Comparison of ENCODE assay signal across 35 cellular contexts in the genomic region with DNA sequence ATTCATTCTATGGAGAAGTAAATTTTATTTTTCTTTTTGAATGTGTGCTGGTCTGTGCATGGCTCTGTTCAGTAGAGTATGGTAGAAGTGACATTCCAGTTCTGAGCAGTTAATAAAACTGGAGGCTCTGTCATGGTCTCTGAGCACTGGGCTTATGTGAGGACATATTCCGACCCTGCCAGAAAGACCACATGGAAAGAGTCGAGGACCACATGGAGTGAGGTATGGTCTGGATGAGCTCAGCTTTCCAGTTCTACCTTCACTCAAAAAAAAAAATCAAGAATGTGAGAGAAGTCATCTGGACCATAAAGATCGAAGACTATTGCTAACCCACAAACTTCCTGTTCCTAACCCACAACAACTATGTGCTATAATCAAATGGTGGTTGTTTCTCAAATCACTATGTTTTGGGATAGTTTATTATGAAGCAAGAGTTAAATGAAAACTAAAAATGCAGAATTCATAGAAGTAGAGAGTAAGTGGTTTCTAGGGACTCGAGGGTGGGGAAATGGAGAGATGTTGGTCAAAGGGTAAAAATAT.
"Had no signal": no experiment of that assay in that cellular context is flagged by ENCODE, and none has a peak within 500 bp of the region (broad histone marks: within the 10 kb centered on the region; RNA-seq: fewer than 3 reads in every experiment).

No MANE protein-coding gene starts in this region.

- H3K9me3 ChIP-seq: adrenal gland, body of pancreas, breast epithelium had no signal

- H3K27ac Mint-ChIP-seq: activated CD4-positive, alpha-beta memory T cell treated with anti-CD3 and anti-CD28 coated beads, Interleukin-2, amount 10 ng/mL, durations not matched to agents 7 days and 5 days; activated CD4-positive, alpha-beta T cell treated with anti-CD3 and anti-CD28 coated beads for 36 hours; activated CD4-positive, alpha-beta T cell treated with anti-CD3 and anti-CD28 coated beads, Interleukin-2, amount 10 ng/mL, durations not matched to agents 7 days and 5 days; activated CD8-positive, alpha-beta memory T cell treated with anti-CD3 and anti-CD28 coated beads, Interleukin-2, amount 10 ng/mL, durations not matched to agents 7 days and 5 days; activated CD8-positive, alpha-beta T cell treated with anti-CD3 and anti-CD28 coated beads, Interleukin-2, amount 10 ng/mL, durations not matched to agents 7 days and 5 days; activated naive CD4-positive, alpha-beta T cell treated with anti-CD3 and anti-CD28 coated beads for 36 hours; activated naive CD4-positive, alpha-beta T cell treated with anti-CD3 and anti-CD28 coated beads, Interleukin-2, amount 50 U/mL, for 24 hours; activated naive CD8-positive, alpha-beta T cell treated with anti-CD3 and anti-CD28 coated beads for 36 hours; activated T-cell treated with anti-CD3 and anti-CD28 coated beads, Interleukin-2, amount 50 U/mL, for 24 hours; activated T-helper 2 cell treated with anti-CD3 and anti-CD28 coated beads, Interferon-gamma antibody, Interleukin-2, Interleukin-4, amounts not matched to agents 10 μg/mL and 5 μg/mL and 100 μg/mL, durations not matched to agents 14 hours and 24 hours and 36 hours; T-helper 1 cell treated with Interleukin-12 subunit alpha and Interleukin-12 subunit beta and Interleukin-4 antibody, amounts not matched to agents 30 μg/mL and 1 μg/mL, for 36 hours; T-helper 2 cell treated with Interferon-gamma antibody and Interleukin-4, amounts not matched to agents 5 μg/mL and 100 μg/mL, for 36 hours; WTC11 had no signal

- H3K4me3 Mint-ChIP-seq: activated CD4-positive, alpha-beta memory T cell treated with anti-CD3 and anti-CD28 coated beads, Interleukin-2, amount 10 ng/mL, durations not matched to agents 7 days and 5 days; activated CD4-positive, alpha-beta T cell treated with anti-CD3 and anti-CD28 coated beads for 36 hours; activated CD4-positive, alpha-beta T cell treated with anti-CD3 and anti-CD28 coated beads, Interleukin-2, amount 10 ng/mL, durations not matched to agents 7 days and 5 days; activated CD8-positive, alpha-beta memory T cell treated with anti-CD3 and anti-CD28 coated beads, Interleukin-2, amount 10 ng/mL, durations not matched to agents 7 days and 5 days; activated CD8-positive, alpha-beta T cell treated with anti-CD3 and anti-CD28 coated beads, Interleukin-2, amount 10 ng/mL, durations not matched to agents 7 days and 5 days; activated naive CD4-positive, alpha-beta T cell treated with anti-CD3 and anti-CD28 coated beads for 36 hours; activated naive CD4-positive, alpha-beta T cell treated with anti-CD3 and anti-CD28 coated beads, Interleukin-2, amount 50 U/mL, for 24 hours; activated naive CD8-positive, alpha-beta T cell treated with anti-CD3 and anti-CD28 coated beads for 36 hours; activated T-cell treated with anti-CD3 and anti-CD28 coated beads, Interleukin-2, amount 50 U/mL, for 24 hours; T-helper 1 cell treated with Interleukin-12 subunit alpha and Interleukin-12 subunit beta and Interleukin-4 antibody, amounts not matched to agents 30 μg/mL and 1 μg/mL, for 36 hours; T-helper 2 cell treated with Interferon-gamma antibody and Interleukin-4, amounts not matched to agents 5 μg/mL and 100 μg/mL, for 36 hours; WTC11 had no signal

- H3K27ac ChIP-seq: adrenal gland, body of pancreas, brain microvascular endothelial cell, breast epithelium, WERI-Rb-1 had no signal

- H3K4me1 Mint-ChIP-seq: activated CD4-positive, alpha-beta memory T cell treated with anti-CD3 and anti-CD28 coated beads, Interleukin-2, amount 10 ng/mL, durations not matched to agents 7 days and 5 days; activated CD8-positive, alpha-beta memory T cell treated with anti-CD3 and anti-CD28 coated beads, Interleukin-2, amount 10 ng/mL, durations not matched to agents 7 days and 5 days; activated naive CD4-positive, alpha-beta T cell treated with anti-CD3 and anti-CD28 coated beads, Interleukin-2, amount 50 U/mL, for 24 hours; activated naive CD8-positive, alpha-beta T cell treated with anti-CD3 and anti-CD28 coated beads for 36 hours had no signal

- H3K36me3 ChIP-seq: adrenal gland, brain microvascular endothelial cell, WERI-Rb-1 had no signal

- H3K27me3 ChIP-seq: adrenal gland, body of pancreas, brain microvascular endothelial cell, breast epithelium had no signal

- H3K4me3 ChIP-seq: adrenal gland, body of pancreas, breast epithelium had no signal

- ATAC-seq: activated CD4-positive, alpha-beta T cell treated with anti-CD3 and anti-CD28 coated beads for 36 hours; activated CD4-positive, CD25-positive, alpha-beta regulatory T cell treated with anti-CD3 and anti-CD28 coated beads, Interleukin-2, amount 50 U/mL, for 24 hours; activated CD8-positive, alpha-beta memory T cell treated with anti-CD3 and anti-CD28 coated beads, Interleukin-2, amount 10 ng/mL, durations not matched to agents 7 days and 5 days; activated CD8-positive, alpha-beta T cell treated with anti-CD3 and anti-CD28 coated beads, Interleukin-2, amount 10 ng/mL, durations not matched to agents 7 days and 5 days; body of pancreas; WTC11 had no signal

- H3K27me3 Mint-ChIP-seq: activated CD4-positive, alpha-beta memory T cell treated with anti-CD3 and anti-CD28 coated beads, Interleukin-2, amount 10 ng/mL, durations not matched to agents 7 days and 5 days; activated CD4-positive, alpha-beta T cell treated with anti-CD3 and anti-CD28 coated beads for 36 hours; activated CD4-positive, alpha-beta T cell treated with anti-CD3 and anti-CD28 coated beads, Interleukin-2, amount 10 ng/mL, durations not matched to agents 7 days and 5 days; activated CD8-positive, alpha-beta memory T cell treated with anti-CD3 and anti-CD28 coated beads, Interleukin-2, amount 10 ng/mL, durations not matched to agents 7 days and 5 days; activated naive CD4-positive, alpha-beta T cell treated with anti-CD3 and anti-CD28 coated beads, Interleukin-2, amount 50 U/mL, for 24 hours; activated naive CD8-positive, alpha-beta T cell treated with anti-CD3 and anti-CD28 coated beads for 36 hours; activated T-cell treated with anti-CD3 and anti-CD28 coated beads, Interleukin-2, amount 50 U/mL, for 24 hours had no signal

- H3K4me1 ChIP-seq: adrenal gland, body of pancreas, breast epithelium had no signal

- DNase-seq: activated CD4-positive, alpha-beta memory T cell treated with anti-CD3 and anti-CD28 coated beads, Interleukin-2, amount 10 ng/mL, durations not matched to agents 7 days and 5 days; activated CD4-positive, alpha-beta T cell treated with anti-CD3 and anti-CD28 coated beads for 1 hour; activated CD4-positive, alpha-beta T cell treated with anti-CD3 and anti-CD28 coated beads for 36 hours; activated CD4-positive, alpha-beta T cell treated with anti-CD3 and anti-CD28 coated beads for 48 hours; activated CD4-positive, alpha-beta T cell treated with anti-CD3 and anti-CD28 coated beads, Interleukin-2, amount 10 ng/mL, durations not matched to agents 7 days and 5 days; activated CD4-positive, alpha-beta T cell treated with anti-CD3 and anti-CD28 coated beads, Interleukin-2, amount 50 U/mL, for 48 hours; activated CD4-positive, CD25-positive, alpha-beta regulatory T cell; activated CD8-positive, alpha-beta memory T cell treated with anti-CD3 and anti-CD28 coated beads for 24 hours; activated CD8-positive, alpha-beta memory T cell treated with anti-CD3 and anti-CD28 coated beads, Interleukin-2, amount 10 ng/mL, durations not matched to agents 7 days and 5 days; activated CD8-positive, alpha-beta memory T cell treated with anti-CD3 and anti-CD28 coated beads, Interleukin-2, amount 50 U/mL, for 48 hours; activated CD8-positive, alpha-beta T cell treated with anti-CD3 and anti-CD28 coated beads, Interleukin-2, amount 10 ng/mL, durations not matched to agents 7 days and 5 days; activated effector memory CD4-positive, alpha-beta T cell treated with Interleukin-2 at 50 U/mL for 16 hours; activated gamma-delta T cell treated with Interleukin-2 at 50 U/mL for 16 hours; activated naive CD4-positive, alpha-beta T cell; activated naive CD4-positive, alpha-beta T cell treated with anti-CD3 and anti-CD28 coated beads for 36 hours; activated naive CD8-positive, alpha-beta T cell treated with anti-CD3 and anti-CD28 coated beads for 36 hours; activated T-cell treated with anti-CD3 and anti-CD28 coated beads, Interleukin-2, amount 50 U/mL, for 24 hours; activated T-cell treated with anti-CD3 and anti-CD28 coated beads, Interleukin-2, amount 50 U/mL, for 48 hours; adrenal gland; amniotic stem cell; aorta; body of pancreas; brain microvascular endothelial cell; central memory CD4-positive, alpha-beta T cell; T-helper 1 cell; T-helper 2 cell; T-helper 9 cell; WERI-Rb-1 had no signal

- H3K36me3 Mint-ChIP-seq: activated CD8-positive, alpha-beta memory T cell treated with anti-CD3 and anti-CD28 coated beads, Interleukin-2, amount 10 ng/mL, durations not matched to agents 7 days and 5 days; activated naive CD4-positive, alpha-beta T cell treated with anti-CD3 and anti-CD28 coated beads, Interleukin-2, amount 50 U/mL, for 24 hours; activated naive CD8-positive, alpha-beta T cell treated with anti-CD3 and anti-CD28 coated beads for 36 hours; WTC11 had no signal
